26 cellular contexts compared by ENCODE assay signal in genomic region chr4:133584714-133585113, GRCh38.
A peak's percentile ranks its signal among the peaks of the same experiment; 100 is the strongest.
DNase-seq lines count a peak whose midpoint lies in the region; ATAC-seq and TF ChIP-seq lines count a peak whose summit lies in the region.
"Had no signal": no experiment of that assay in that cellular context is flagged by ENCODE, and none has a peak within 500 bp of the region (broad histone marks: within the 10 kb centered on the region; RNA-seq: fewer than 3 reads in every experiment).

No MANE protein-coding gene starts in this region.

- peaks cover 4% of the 10 kb centered on the region for H3K4me1 ChIP-seq in parathyroid adenoma
- H3K4me1 ChIP-seq: A549, gastroesophageal sphincter, sigmoid colon had no signal

- no peak overlapping the region for H3K27ac Mint-ChIP-seq in WTC11
- H3K27ac Mint-ChIP-seq: activated CD8-positive, alpha-beta T cell treated with anti-CD3 and anti-CD28 coated beads for 36 hours; activated naive CD4-positive, alpha-beta T cell treated with anti-CD3 and anti-CD28 coated beads for 36 hours; CD14-positive monocyte; natural killer cell; stimulated activated naive B cell treated with anti-CD40 and anti-IgM and Interleukin-4, amounts not matched to agents 10 μg/mL and 1 μg/mL and 100 μg/mL, for 72 hours had no signal

- H3K36me3 ChIP-seq in parathyroid adenoma (ENCODE audit: control insufficient read depth, insufficient read depth, low read length), result no peaks in the 10 kb centered on the region
- H3K36me3 ChIP-seq: cardiac muscle cell, gastroesophageal sphincter, sigmoid colon, thoracic aorta had no signal

- peaks cover 8% of the 10 kb centered on the region for H3K4me1 Mint-ChIP-seq in WTC11
- H3K4me1 Mint-ChIP-seq: CD14-positive monocyte; natural killer cell; stimulated activated naive B cell treated with anti-CD40 and anti-IgM and Interleukin-4, amounts not matched to agents 10 μg/mL and 1 μg/mL and 100 μg/mL, for 72 hours had no signal

- H3K4me2 ChIP-seq in parathyroid adenoma (ENCODE audit: low read length), result no peak overlapping the region
- H3K4me2 ChIP-seq: A549 had no signal

- peak; percentile 94 for ATAC-seq in WTC11
- ATAC-seq in GM21526 (IDR thresholded peaks at IDR 0.05; ENCODE audit: low FRiP score, unreplicated experiment), result no peak
- ATAC-seq: A549; activated CD8-positive, alpha-beta T cell treated with anti-CD3 and anti-CD28 coated beads for 36 hours; gastroesophageal sphincter; natural killer cell; stimulated activated naive B cell treated with anti-CD40 and anti-IgM and Interleukin-4, amounts not matched to agents 10 μg/mL and 1 μg/mL and 100 μg/mL, for 72 hours had no signal

- H3K27me3 Mint-ChIP-seq in WTC11 (ENCODE audit: low read depth), result peaks cover 4% of the 10 kb centered on the region; the same call in 1 of the 2 replicates
- H3K27me3 Mint-ChIP-seq: activated CD8-positive, alpha-beta T cell treated with anti-CD3 and anti-CD28 coated beads for 36 hours; stimulated activated naive B cell treated with anti-CD40 and anti-IgM and Interleukin-4, amounts not matched to agents 10 μg/mL and 1 μg/mL and 100 μg/mL, for 72 hours had no signal

- no peak overlapping the region for H3K4me3 ChIP-seq in parathyroid adenoma (ENCODE audit: low read depth, low read length)
- H3K4me3 ChIP-seq: A549, cardiac muscle cell, gastroesophageal sphincter, sigmoid colon, thoracic aorta had no signal

- H3K9ac ChIP-seq in parathyroid adenoma, result no peak overlapping the region

- TF ChIP-seq CTCF in WTC11 (IDR thresholded peaks at IDR 0.05) (no peak), parathyroid adenoma (IDR thresholded peaks at IDR 0.05) (peak; percentile 12), GM10266 (IDR thresholded peaks at IDR 0.05; ENCODE audit: control insufficient read depth, insufficient read depth, low read depth, missing control alignments) (no peak)

- no peaks in the 10 kb centered on the region for H3K9me3 ChIP-seq in parathyroid adenoma (ENCODE audit: control insufficient read depth, low read length)
- H3K9me3 ChIP-seq: A549, gastroesophageal sphincter, sigmoid colon had no signal

- peaks cover 8% of the 10 kb centered on the region; the same call in 1 of the 2 replicates for H3K36me3 Mint-ChIP-seq in WTC11
- H3K36me3 Mint-ChIP-seq: CD14-positive monocyte; natural killer cell; stimulated activated naive B cell treated with anti-CD40 and anti-IgM and Interleukin-4, amounts not matched to agents 10 μg/mL and 1 μg/mL and 100 μg/mL, for 72 hours had no signal

- POLR2A ChIA-PET in WTC11 (lab: Charles Lee), result no interaction called here

- no peaks in the 10 kb centered on the region for H3K27me3 ChIP-seq in parathyroid adenoma (ENCODE audit: control insufficient read depth, insufficient read depth, low read length)
- H3K27me3 ChIP-seq: cardiac muscle cell, gastroesophageal sphincter, sigmoid colon had no signal

- no peak overlapping the region for H2AFZ ChIP-seq in parathyroid adenoma

- H3K4me3 Mint-ChIP-seq in WTC11, result no peak overlapping the region
- H3K4me3 Mint-ChIP-seq: activated CD8-positive, alpha-beta T cell treated with anti-CD3 and anti-CD28 coated beads for 36 hours; activated naive CD4-positive, alpha-beta T cell treated with anti-CD3 and anti-CD28 coated beads for 36 hours; CD14-positive monocyte; natural killer cell; stimulated activated naive B cell treated with anti-CD40 and anti-IgM and Interleukin-4, amounts not matched to agents 10 μg/mL and 1 μg/mL and 100 μg/mL, for 72 hours had no signal

- no peaks in the 10 kb centered on the region for H3K79me2 ChIP-seq in parathyroid adenoma

- peak; percentile 11 for DNase-seq in NCI-H748 (lab: John Stamatoyannopoulos, UW; ENCODE audit: unreplicated experiment)
- DNase-seq in NCI-H748 treated with DMSO at 0.1 percent for 48 hours (lab: John Stamatoyannopoulos, UW), result no peak
- DNase-seq in HuH-7 (ENCODE audit: low spot score), result peak; percentile 12
- no peak for DNase-seq in WTC11 (ENCODE audit: low spot score)
- no peak for DNase-seq in dedifferentiated amniotic fluid mesenchymal stem cell (ENCODE audit: extremely low spot score)
- no peak for DNase-seq in GM10266 (ENCODE audit: extremely low spot score)
- DNase-seq: activated CD4-positive, CD25-positive, alpha-beta regulatory T cell; activated CD8-positive, alpha-beta T cell treated with anti-CD3 and anti-CD28 coated beads for 36 hours; activated naive CD4-positive, alpha-beta T cell treated with anti-CD3 and anti-CD28 coated beads for 36 hours; amygdala; HCEC 1CT; kidney glomerular epithelial cell; natural killer cell; NCI-H1417; NCI-H526 treated with DMSO at 0.1 percent for 48 hours; SIG-M5; sigmoid colon; stimulated activated naive B cell treated with anti-CD40 and anti-IgM and Interleukin-4, amounts not matched to agents 10 μg/mL and 1 μg/mL and 100 μg/mL, for 72 hours; T-helper 2 cell had no signal

- H3K27ac ChIP-seq in parathyroid adenoma, result no peak overlapping the region
- H3K27ac ChIP-seq: A549, cardiac muscle cell, gastroesophageal sphincter, sigmoid colon, thoracic aorta had no signal

- peaks cover 7% of the 10 kb centered on the region; the same call in 1 of the 2 replicates for H3K9me3 Mint-ChIP-seq in WTC11
- H3K9me3 Mint-ChIP-seq: activated CD8-positive, alpha-beta T cell treated with anti-CD3 and anti-CD28 coated beads for 36 hours; activated naive CD4-positive, alpha-beta T cell treated with anti-CD3 and anti-CD28 coated beads for 36 hours; stimulated activated naive B cell treated with anti-CD40 and anti-IgM and Interleukin-4, amounts not matched to agents 10 μg/mL and 1 μg/mL and 100 μg/mL, for 72 hours had no signal

- CTCF ChIA-PET in WTC11 (lab: Charles Lee), result interaction anchor here (0.6 to 1.6 kb wide), 6 partner anchors 8 to 678 kb away, joined by 3 to 6 read pairs (median 4); no protein-coding TSS in a partner anchor

TF ChIP-seq in WTC11, 78 proteins besides CTCF, POLR2A, EP300 and RAD21:
- TF ChIP-seq FOXP4 (CRISPR knock-in tag; IDR thresholded peaks at IDR 0.05) (no peak), ZMAT4 (CRISPR knock-in tag; IDR thresholded peaks at IDR 0.05) (no peak), ZBTB21 (CRISPR knock-in tag; IDR thresholded peaks at IDR 0.05; ENCODE audit: borderline replicate concordance) (0 out of 2 replicates have a peak, but pooled peaks have one; percentile 33), ELF4 (CRISPR knock-in tag; IDR thresholded peaks at IDR 0.05; ENCODE audit: low read depth) (no peak), FOXJ3 (CRISPR knock-in tag; IDR thresholded peaks at IDR 0.05; ENCODE audit: borderline replicate concordance) (no peak), ATF1 (CRISPR knock-in tag; IDR thresholded peaks at IDR 0.05) (no peak), PREB (CRISPR knock-in tag; IDR thresholded peaks at IDR 0.05; ENCODE audit: borderline replicate concordance) (no peak), ZNF317 (CRISPR knock-in tag; IDR thresholded peaks at IDR 0.05; ENCODE audit: borderline replicate concordance, low read depth) (no peak)

Comparison
In these comparisons a context has a peak if more than half of its experiments do, and no peak if none do; other contexts are left out.
1. DNase-seq: peak in NCI-H748 (single experiment) and HuH-7 (single experiment); none in NCI-H748 treated with DMSO at 0.1 percent for 48 hours (single experiment), WTC11 (single experiment), dedifferentiated amniotic fluid mesenchymal stem cell (single experiment) and GM10266 (single experiment).